In genomic region chr6:20583447-20583806, GRCh38 we compare ENCODE assay signal across 18 cellular contexts. TPM values are rescaled to one million over a fixed set of nuclear protein-coding genes. Genes with fewer than 3 reads are reported as not detected.
DNase-seq lines count a peak whose midpoint lies in the region; ATAC-seq and TF ChIP-seq lines count a peak whose summit lies in the region.
"Had no signal": no experiment of that assay in that cellular context is flagged by ENCODE, and none has a peak within 500 bp of the region (broad histone marks: within the 10 kb centered on the region; RNA-seq: fewer than 3 reads in every experiment).

No MANE protein-coding gene starts in this region.

- POLR2A ChIA-PET in activated CD4-positive, alpha-beta memory T cell treated with anti-CD3 and anti-CD28 coated beads, Interleukin-2, amount 10 ng/mL, durations not matched to agents 7 days and 5 days (lab: Charles Lee), result no interaction called here

- H3K36me3 Mint-ChIP-seq in activated T-cell treated with anti-CD3 and anti-CD28 coated beads, Interleukin-2, amount 50 U/mL, for 24 hours (ENCODE audit: low read depth), result peaks cover 64% of the 10 kb centered on the region
- peaks cover 29% of the 10 kb centered on the region for H3K36me3 Mint-ChIP-seq in activated T-cell treated with anti-CD3 and anti-CD28 coated beads, Interleukin-2, amount 50 U/mL, for 4 hours (ENCODE audit: insufficient read depth)
- peaks cover 34% of the 10 kb centered on the region for H3K36me3 Mint-ChIP-seq in activated CD4-positive, alpha-beta memory T cell treated with anti-CD3 and anti-CD28 coated beads, Interleukin-2, amount 10 ng/mL, durations not matched to agents 7 days and 5 days (ENCODE audit: low read depth)

- H3K79me2 ChIP-seq in OCI-LY3 (ENCODE audit: low read length), result 0 out of 2 replicates have a peak, but pooled peaks cover 3% of the 10 kb centered on the region

- DNase-seq in activated T-cell treated with anti-CD3 and anti-CD28 coated beads, Interleukin-2, amount 50 U/mL, for 24 hours, result no peak
- no peak for DNase-seq in activated T-cell treated with anti-CD3 and anti-CD28 coated beads, Interleukin-2, amount 50 U/mL, for 4 hours
- DNase-seq in NCI-H1930 (lab: John Stamatoyannopoulos, UW) (peak; percentile 22 to 43), HuH-7.5 (ENCODE audit: low spot score) (no peak), GM03348 (ENCODE audit: low spot score) (no peak)
- DNase-seq in activated CD4-positive, alpha-beta memory T cell treated with anti-CD3 and anti-CD28 coated beads, Interleukin-2, amount 10 ng/mL, durations not matched to agents 7 days and 5 days, result no peak
- DNase-seq: activated CD4-positive, alpha-beta T cell treated with anti-CD3 and anti-CD28 coated beads for 36 hours; activated naive CD4-positive, alpha-beta T cell treated with anti-CD3 and anti-CD28 coated beads, Interleukin-2, amount 10 ng/mL, durations not matched to agents 7 days and 5 days; left ventricle myocardium superior; RPMI8226 had no signal

- CTCF ChIA-PET in activated CD4-positive, alpha-beta memory T cell treated with anti-CD3 and anti-CD28 coated beads, Interleukin-2, amount 10 ng/mL, durations not matched to agents 7 days and 5 days (lab: Charles Lee), result no interaction called here

- no peaks in the 10 kb centered on the region for H3K27me3 ChIP-seq in OCI-LY3 (ENCODE audit: low read depth, low read length)
- H3K27me3 ChIP-seq: ascending aorta; BLaER1 treated with 17β-estradiol and CSF1 and Interleukin-3, amounts not matched to agents 10 nM and 100 nM; esophagus muscularis mucosa had no signal

- H3K4me2 ChIP-seq in OCI-LY3 (ENCODE audit: low read length), result peak overlapping the region; percentile 62
- H3K4me2 ChIP-seq: A549, KMS-11 had no signal

- H3K27ac ChIP-seq in OCI-LY3 (ENCODE audit: low read length), result peak overlapping the region; percentile 40
- H3K27ac ChIP-seq: A549; ascending aorta; BLaER1 treated with 17β-estradiol and CSF1 and Interleukin-3, amounts not matched to agents 10 nM and 100 nM; esophagus muscularis mucosa; HL-60; KMS-11 had no signal

- no peaks in the 10 kb centered on the region for H3K27me3 Mint-ChIP-seq in activated T-cell treated with anti-CD3 and anti-CD28 coated beads, Interleukin-2, amount 50 U/mL, for 24 hours
- no peaks in the 10 kb centered on the region for H3K27me3 Mint-ChIP-seq in activated T-cell treated with anti-CD3 and anti-CD28 coated beads, Interleukin-2, amount 50 U/mL, for 4 hours (ENCODE audit: low read depth)
- no peaks in the 10 kb centered on the region for H3K27me3 Mint-ChIP-seq in activated CD4-positive, alpha-beta memory T cell treated with anti-CD3 and anti-CD28 coated beads, Interleukin-2, amount 10 ng/mL, durations not matched to agents 7 days and 5 days
- H3K27me3 Mint-ChIP-seq: activated CD4-positive, alpha-beta T cell treated with anti-CD3 and anti-CD28 coated beads for 36 hours; activated naive CD4-positive, alpha-beta T cell treated with anti-CD3 and anti-CD28 coated beads, Interleukin-2, amount 10 ng/mL, durations not matched to agents 7 days and 5 days had no signal

- H3K4me1 Mint-ChIP-seq in activated T-cell treated with anti-CD3 and anti-CD28 coated beads, Interleukin-2, amount 50 U/mL, for 24 hours (ENCODE audit: low read depth), result peaks cover 36% of the 10 kb centered on the region
- H3K4me1 Mint-ChIP-seq in activated T-cell treated with anti-CD3 and anti-CD28 coated beads, Interleukin-2, amount 50 U/mL, for 4 hours (ENCODE audit: low read depth), result peaks cover 11% of the 10 kb centered on the region
- H3K4me1 Mint-ChIP-seq in activated CD4-positive, alpha-beta memory T cell treated with anti-CD3 and anti-CD28 coated beads, Interleukin-2, amount 10 ng/mL, durations not matched to agents 7 days and 5 days, result peaks cover 17% of the 10 kb centered on the region

- H3K4me1 ChIP-seq in OCI-LY3 (ENCODE audit: low read length), result peaks cover 31% of the 10 kb centered on the region
- H3K4me1 ChIP-seq: A549, ascending aorta, esophagus muscularis mucosa had no signal

- H3K4me3 ChIP-seq in OCI-LY3 (ENCODE audit: low read length), result peak overlapping the region; percentile 24
- H3K4me3 ChIP-seq: A549; ascending aorta; BLaER1 treated with 17β-estradiol and CSF1 and Interleukin-3, amounts not matched to agents 10 nM and 100 nM; esophagus muscularis mucosa had no signal

- ATAC-seq in activated T-cell treated with anti-CD3 and anti-CD28 coated beads, Interleukin-2, amount 50 U/mL, for 4 hours, result no peak
- ATAC-seq in HG02798 (IDR thresholded peaks at IDR 0.05; ENCODE audit: poor library complexity, unreplicated experiment), result no peak
- ATAC-seq: A549, left ventricle myocardium superior had no signal

- H3K9me3 ChIP-seq in OCI-LY3 (ENCODE audit: insufficient read depth, low read length), result no peaks in the 10 kb centered on the region
- H3K9me3 ChIP-seq: A549, ascending aorta, esophagus muscularis mucosa had no signal

- H3K4me3 Mint-ChIP-seq in activated T-cell treated with anti-CD3 and anti-CD28 coated beads, Interleukin-2, amount 50 U/mL, for 24 hours, result no peak overlapping the region
- no peak overlapping the region for H3K4me3 Mint-ChIP-seq in activated T-cell treated with anti-CD3 and anti-CD28 coated beads, Interleukin-2, amount 50 U/mL, for 4 hours
- H3K4me3 Mint-ChIP-seq in activated CD4-positive, alpha-beta memory T cell treated with anti-CD3 and anti-CD28 coated beads, Interleukin-2, amount 10 ng/mL, durations not matched to agents 7 days and 5 days, result no peak overlapping the region
- H3K4me3 Mint-ChIP-seq: activated CD4-positive, alpha-beta T cell treated with anti-CD3 and anti-CD28 coated beads for 36 hours; activated naive CD4-positive, alpha-beta T cell treated with anti-CD3 and anti-CD28 coated beads, Interleukin-2, amount 10 ng/mL, durations not matched to agents 7 days and 5 days had no signal

- no peak for TF ChIP-seq CTCF in OCI-LY3 (IDR thresholded peaks at IDR 0.05; ENCODE audit: low read depth, low read length)

- H3K9me3 Mint-ChIP-seq in activated T-cell treated with anti-CD3 and anti-CD28 coated beads, Interleukin-2, amount 50 U/mL, for 24 hours, result no peaks in the 10 kb centered on the region
- H3K9me3 Mint-ChIP-seq in activated T-cell treated with anti-CD3 and anti-CD28 coated beads, Interleukin-2, amount 50 U/mL, for 4 hours, result no peaks in the 10 kb centered on the region
- no peaks in the 10 kb centered on the region for H3K9me3 Mint-ChIP-seq in activated CD4-positive, alpha-beta memory T cell treated with anti-CD3 and anti-CD28 coated beads, Interleukin-2, amount 10 ng/mL, durations not matched to agents 7 days and 5 days
- H3K9me3 Mint-ChIP-seq: activated naive CD4-positive, alpha-beta T cell treated with anti-CD3 and anti-CD28 coated beads, Interleukin-2, amount 10 ng/mL, durations not matched to agents 7 days and 5 days had no signal

- H3K36me3 ChIP-seq in OCI-LY3 (replicated peaks; ENCODE audit: low read depth, low read length), result no peaks in the 10 kb centered on the region

- no peak overlapping the region for H3K9ac ChIP-seq in OCI-LY3 (ENCODE audit: low read length)
- H3K9ac ChIP-seq: BLaER1 treated with 17β-estradiol and CSF1 and Interleukin-3, amounts not matched to agents 10 nM and 100 nM; KMS-11 had no signal

- H2AFZ ChIP-seq in OCI-LY3 (ENCODE audit: low read depth, low read length), result no peak overlapping the region

- H4K20me1 ChIP-seq in OCI-LY3 (ENCODE audit: insufficient read depth, low read length), result no peaks in the 10 kb centered on the region
- H4K20me1 ChIP-seq: BLaER1 treated with 17β-estradiol and CSF1 and Interleukin-3, amounts not matched to agents 10 nM and 100 nM had no signal

- peak overlapping the region; percentile 62 for H3K27ac Mint-ChIP-seq in activated T-cell treated with anti-CD3 and anti-CD28 coated beads, Interleukin-2, amount 50 U/mL, for 24 hours
- H3K27ac Mint-ChIP-seq in activated CD4-positive, alpha-beta memory T cell treated with anti-CD3 and anti-CD28 coated beads, Interleukin-2, amount 10 ng/mL, durations not matched to agents 7 days and 5 days, result no peak overlapping the region
- H3K27ac Mint-ChIP-seq: activated CD4-positive, alpha-beta T cell treated with anti-CD3 and anti-CD28 coated beads for 36 hours; activated naive CD4-positive, alpha-beta T cell treated with anti-CD3 and anti-CD28 coated beads, Interleukin-2, amount 10 ng/mL, durations not matched to agents 7 days and 5 days had no signal

RNA-seq across cellular contexts. Expression of gene CDKAL1, which starts 49.2 kb away (rescaled TPM):
- 10 to 100 TPM; 23.2 to 26.0 (median 23.6) TPM for total RNA-seq in activated T-cell treated with anti-CD3 and anti-CD28 coated beads, Interleukin-2, amount 50 U/mL, for 4 hours
- 10 to 100 TPM; 21.2 to 23.0 TPM for total RNA-seq in activated CD4-positive, alpha-beta memory T cell treated with anti-CD3 and anti-CD28 coated beads, Interleukin-2, amount 10 ng/mL, durations not matched to agents 7 days and 5 days

Comparison
In these comparisons a context has a peak if more than half of its experiments do, and no peak if none do; other contexts are left out.
1. DNase-seq: peak in NCI-H1930 (2 of 2); none in activated T-cell treated with anti-CD3 and anti-CD28 coated beads, Interleukin-2, amount 50 U/mL, for 24 hours (single experiment), activated T-cell treated with anti-CD3 and anti-CD28 coated beads, Interleukin-2, amount 50 U/mL, for 4 hours (single experiment), activated CD4-positive, alpha-beta memory T cell treated with anti-CD3 and anti-CD28 coated beads, Interleukin-2, amount 10 ng/mL, durations not matched to agents 7 days and 5 days (single experiment), HuH-7.5 (single experiment) and GM03348 (single experiment).